19 cellular contexts compared by ENCODE assay signal in genomic region chr5:130773813-130774212, GRCh38.
DNase-seq lines count a peak whose midpoint lies in the region; ATAC-seq, FAIRE-seq and TF ChIP-seq lines count a peak whose summit lies in the region.
"Had no signal": no experiment of that assay in that cellular context is flagged by ENCODE, and none has a peak within 500 bp of the region (broad histone marks: within the 10 kb centered on the region; RNA-seq: fewer than 3 reads in every experiment).

No MANE protein-coding gene starts in this region.

- ATAC-seq in A549: peak; percentile 64 to 71; a peak in 4 of 6 replicates
- ATAC-seq in activated CD8-positive, alpha-beta memory T cell treated with anti-CD3 and anti-CD28 coated beads, Interleukin-2, amount 10 ng/mL, durations not matched to agents 7 days and 5 days: no peak

- H3K9me3 ChIP-seq in A549: no peaks in the 10 kb centered on the region
- no peaks in the 10 kb centered on the region for H3K9me3 ChIP-seq in CD8-positive, alpha-beta memory T cell (ENCODE audit: low read length)
- H3K9me3 ChIP-seq: ovary, spleen had no signal

- no peak for FAIRE-seq in A549 (lab: Jason Lieb, UNC)

- no peak overlapping the region for H3K4me3 Mint-ChIP-seq in CD8-positive, alpha-beta memory T cell
- no peak overlapping the region for H3K4me3 Mint-ChIP-seq in activated CD8-positive, alpha-beta memory T cell treated with anti-CD3 and anti-CD28 coated beads, Interleukin-2, amount 10 ng/mL, durations not matched to agents 7 days and 5 days
- H3K4me3 Mint-ChIP-seq: activated CD4-positive, alpha-beta memory T cell treated with anti-CD3 and anti-CD28 coated beads, Interleukin-2, amount 10 ng/mL, durations not matched to agents 7 days and 5 days; HFFc6 had no signal

- no peak overlapping the region for H3K4me2 ChIP-seq in A549

- H3K36me3 Mint-ChIP-seq in CD8-positive, alpha-beta memory T cell: peaks cover 0 to 2% (median 0%) of the 10 kb centered on the region in 3 donors
- no peaks in the 10 kb centered on the region for H3K36me3 Mint-ChIP-seq in activated CD8-positive, alpha-beta memory T cell treated with anti-CD3 and anti-CD28 coated beads, Interleukin-2, amount 10 ng/mL, durations not matched to agents 7 days and 5 days

- no peak overlapping the region for H3K27ac ChIP-seq in A549
- H3K27ac ChIP-seq in CD8-positive, alpha-beta memory T cell (ENCODE audit: low read depth, low read length): no peak overlapping the region
- H3K27ac ChIP-seq: ovary, spleen had no signal

- H3K27me3 Mint-ChIP-seq in CD8-positive, alpha-beta memory T cell: peaks cover 6 to 33% of the 10 kb centered on the region in 2 donors
- peaks cover 3% of the 10 kb centered on the region for H3K27me3 Mint-ChIP-seq in activated CD8-positive, alpha-beta memory T cell treated with anti-CD3 and anti-CD28 coated beads, Interleukin-2, amount 10 ng/mL, durations not matched to agents 7 days and 5 days

- no peaks in the 10 kb centered on the region for H3K4me1 Mint-ChIP-seq in CD8-positive, alpha-beta memory T cell
- H3K4me1 Mint-ChIP-seq in activated CD8-positive, alpha-beta memory T cell treated with anti-CD3 and anti-CD28 coated beads, Interleukin-2, amount 10 ng/mL, durations not matched to agents 7 days and 5 days: no peaks in the 10 kb centered on the region
- H3K4me1 Mint-ChIP-seq: activated CD4-positive, alpha-beta memory T cell treated with anti-CD3 and anti-CD28 coated beads, Interleukin-2, amount 10 ng/mL, durations not matched to agents 7 days and 5 days had no signal

- H3K27ac Mint-ChIP-seq in CD8-positive, alpha-beta memory T cell: no peak overlapping the region
- H3K27ac Mint-ChIP-seq in activated CD8-positive, alpha-beta memory T cell treated with anti-CD3 and anti-CD28 coated beads, Interleukin-2, amount 10 ng/mL, durations not matched to agents 7 days and 5 days: no peak overlapping the region
- H3K27ac Mint-ChIP-seq: activated CD4-positive, alpha-beta memory T cell treated with anti-CD3 and anti-CD28 coated beads, Interleukin-2, amount 10 ng/mL, durations not matched to agents 7 days and 5 days; HFFc6 had no signal

- CTCF ChIA-PET in A549 (lab: Yijun Ruan, JAX): no interaction called here
- CTCF ChIA-PET in CD8-positive, alpha-beta memory T cell (lab: Charles Lee): no interaction called here
- CTCF ChIA-PET in activated CD8-positive, alpha-beta memory T cell treated with anti-CD3 and anti-CD28 coated beads, Interleukin-2, amount 10 ng/mL, durations not matched to agents 7 days and 5 days (lab: Charles Lee): no interaction called here

- no peak for TF ChIP-seq RAD21 in A549 (conservative IDR thresholded peaks at IDR 0.05 in 1 of 2, IDR thresholded peaks at IDR 0.05 in 1 of 2)

- no peak overlapping the region for H3K4me3 ChIP-seq in A549
- no peak overlapping the region for H3K4me3 ChIP-seq in CD8-positive, alpha-beta memory T cell (ENCODE audit: low read length)
- H3K4me3 ChIP-seq: ovary, spleen had no signal

- H3K27me3 ChIP-seq in CD8-positive, alpha-beta memory T cell (ENCODE audit: insufficient read depth, low read length, poor library complexity, severe bottlenecking): peaks cover 4% of the 10 kb centered on the region
- H3K27me3 ChIP-seq: ovary, spleen had no signal

- TF ChIP-seq EP300 in A549 (IDR thresholded peaks at IDR 0.05): no peak

- no peaks in the 10 kb centered on the region for H3K4me1 ChIP-seq in A549
- no peaks in the 10 kb centered on the region for H3K4me1 ChIP-seq in CD8-positive, alpha-beta memory T cell (ENCODE audit: insufficient read depth, low read length)
- H3K4me1 ChIP-seq: spleen had no signal

- DNase-seq in A549 (ENCODE audit: low read depth in 1 of 2, low spot score in 1 of 2): peak; percentile 15 to 55
- DNase-seq in HuH-7 (ENCODE audit: low spot score): peak; percentile 5
- peak; percentile 79 for DNase-seq in SW480 (ENCODE audit: low spot score)
- peak; percentile 89 for DNase-seq in islet precursor cell
- DNase-seq in activated CD4-positive, alpha-beta T cell treated with anti-CD3 and anti-CD28 coated beads for 1 hour: no peak
- no peak for DNase-seq in NCI-H524 treated with DMSO at 0.1 percent for 48 hours (lab: John Stamatoyannopoulos, UW)
- no peak for DNase-seq in CD8-positive, alpha-beta memory T cell
- DNase-seq in activated CD8-positive, alpha-beta memory T cell treated with anti-CD3 and anti-CD28 coated beads, Interleukin-2, amount 10 ng/mL, durations not matched to agents 7 days and 5 days: no peak
- DNase-seq: activated CD4-positive, alpha-beta memory T cell treated with anti-CD3 and anti-CD28 coated beads, Interleukin-2, amount 10 ng/mL, durations not matched to agents 7 days and 5 days; aorta; DMS79; HFFc6; midbrain; NCI-H1105; NCI-H510A; ovary; SHP77 treated with DMSO at 0.1 percent for 48 hours; spleen; substantia nigra had no signal

- WGBS in A549 (ENCODE audit: missing lambda C conversion rate): 34% methylated on average over 3 of the region's 3 CpGs

- TF ChIP-seq POLR2A in A549 (IDR thresholded peaks at IDR 0.05; ENCODE audit: low read length): no peak

- POLR2A ChIA-PET in A549 (lab: Yijun Ruan, JAX): no interaction called here
- POLR2A ChIA-PET in CD8-positive, alpha-beta memory T cell (lab: Charles Lee): no interaction called here

- H3K36me3 ChIP-seq in CD8-positive, alpha-beta memory T cell (ENCODE audit: insufficient read depth, low read length): no peaks in the 10 kb centered on the region
- H3K36me3 ChIP-seq: ovary, spleen had no signal

- no peak for TF ChIP-seq CTCF in A549 (IDR thresholded peaks at IDR 0.05)

- no peaks in the 10 kb centered on the region for H3K9me3 Mint-ChIP-seq in CD8-positive, alpha-beta memory T cell
- no peaks in the 10 kb centered on the region for H3K9me3 Mint-ChIP-seq in activated CD8-positive, alpha-beta memory T cell treated with anti-CD3 and anti-CD28 coated beads, Interleukin-2, amount 10 ng/mL, durations not matched to agents 7 days and 5 days (ENCODE audit: low read depth)
- H3K9me3 Mint-ChIP-seq: activated CD4-positive, alpha-beta memory T cell treated with anti-CD3 and anti-CD28 coated beads, Interleukin-2, amount 10 ng/mL, durations not matched to agents 7 days and 5 days had no signal

TF ChIP-seq in A549, 52 proteins besides CTCF, POLR2A, EP300 and RAD21:
- TF ChIP-seq, protein P1, sequence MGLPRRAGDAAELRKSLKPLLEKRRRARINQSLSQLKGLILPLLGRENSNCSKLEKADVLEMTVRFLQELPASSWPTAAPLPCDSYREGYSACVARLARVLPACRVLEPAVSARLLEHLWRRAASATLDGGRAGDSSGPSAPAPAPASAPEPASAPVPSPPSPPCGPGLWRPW (IDR thresholded peaks at IDR 0.05): no peak
- TF ChIP-seq GATA3 (IDR thresholded peaks at IDR 0.05; ENCODE audit: borderline replicate concordance): no peak
- TF ChIP-seq ZSCAN20 (CRISPR knock-in tag; IDR thresholded peaks at IDR 0.05): no peak
- no peak for TF ChIP-seq NFE2L2 (conservative IDR thresholded peaks at IDR 0.05; ENCODE audit: low read length)

Comparison
In these comparisons a context has a peak if more than half of its experiments do, and no peak if none do; other contexts are left out.
1. DNase-seq: peak in A549 (2 of 2), HuH-7 (single experiment), SW480 (single experiment) and islet precursor cell (single experiment); none in activated CD4-positive, alpha-beta T cell treated with anti-CD3 and anti-CD28 coated beads for 1 hour (single experiment), NCI-H524 treated with DMSO at 0.1 percent for 48 hours (single experiment), CD8-positive, alpha-beta memory T cell (0 of 5) and activated CD8-positive, alpha-beta memory T cell treated with anti-CD3 and anti-CD28 coated beads, Interleukin-2, amount 10 ng/mL, durations not matched to agents 7 days and 5 days (single experiment).